Comparison of ENCODE assay signal across 24 cellular contexts in genomic region chr10:121284952-121285351, GRCh38.
DNase-seq lines count a peak whose midpoint lies in the region; ATAC-seq and TF ChIP-seq lines count a peak whose summit lies in the region.
"Had no signal": no experiment of that assay in that cellular context is flagged by ENCODE, and none has a peak within 500 bp of the region (broad histone marks: within the 10 kb centered on the region; RNA-seq: fewer than 3 reads in every experiment).

No MANE protein-coding gene starts in this region.

- H3K27me3 Mint-ChIP-seq in neural progenitor cell (ENCODE audit: insufficient read depth, low read depth), result peaks cover 11% of the 10 kb centered on the region
- H3K27me3 Mint-ChIP-seq: activated naive CD8-positive, alpha-beta T cell; naive B cell; stimulated activated naive CD8-positive, alpha-beta T cell treated with anti-CD3 and anti-CD28 coated beads, Interleukin-15, amount 100 ng/mL, for 72 hours had no signal

- ATAC-seq in left cardiac atrium, result no peak
- ATAC-seq: activated CD4-positive, CD25-positive, alpha-beta regulatory T cell treated with anti-CD3 and anti-CD28 coated beads, Interleukin-2, amount 50 U/mL, for 24 hours; heart left ventricle; PC-3; stimulated activated naive CD8-positive, alpha-beta T cell treated with anti-CD3 and anti-CD28 coated beads, Interleukin-15, amount 100 ng/mL, for 72 hours had no signal

- H3K27ac Mint-ChIP-seq in neural progenitor cell, result no peak overlapping the region
- H3K27ac Mint-ChIP-seq: activated naive CD8-positive, alpha-beta T cell; H9; naive B cell; stimulated activated naive CD8-positive, alpha-beta T cell treated with anti-CD3 and anti-CD28 coated beads, Interleukin-15, amount 100 ng/mL, for 72 hours had no signal

- no peaks in the 10 kb centered on the region for H3K9me3 Mint-ChIP-seq in neural progenitor cell
- H3K9me3 Mint-ChIP-seq: H9; stimulated activated naive CD8-positive, alpha-beta T cell treated with anti-CD3 and anti-CD28 coated beads, Interleukin-15, amount 100 ng/mL, for 72 hours had no signal

- H3K4me3 ChIP-seq in adrenal gland, result no peak overlapping the region
- no peak overlapping the region for H3K4me3 ChIP-seq in neural progenitor cell
- H3K4me3 ChIP-seq: heart left ventricle, MG63, ovary, SJSA1, upper lobe of left lung had no signal

- DNase-seq in DMS79 treated with DMSO at 0.1 percent for 48 hours (lab: John Stamatoyannopoulos, UW) (peak; percentile 16), NCI-H1105 (lab: John Stamatoyannopoulos, UW) (peak; percentile 42), adrenal gland (peak in 6 of 7 donors; percentile 32 to 74 (median 54)), neural progenitor cell (ENCODE audit: low spot score) (no peak), SIG-M5 (lab: John Stamatoyannopoulos, UW) (no peak), left cardiac atrium (no peak), EL (no peak)
- no peak for DNase-seq in activated CD4-positive, CD25-positive, alpha-beta regulatory T cell treated with anti-CD3 and anti-CD28 coated beads, Interleukin-2, amount 50 U/mL, for 72 hours
- DNase-seq: cortex of kidney; GDM1; H9; heart left ventricle; MG63; naive B cell; NCI-H2081; NCI-H526 treated with DMSO at 0.1 percent for 48 hours; ovary; PC-3; stimulated activated CD4-positive, alpha-beta T cell treated with anti-CD3 and anti-CD28 coated beads, Interleukin-1b, Interleukin-23, amount 100 ng/mL, for 48 hours; stimulated activated naive CD8-positive, alpha-beta T cell treated with anti-CD3 and anti-CD28 coated beads, Interleukin-15, amount 100 ng/mL, for 72 hours; upper lobe of left lung had no signal

- no peaks in the 10 kb centered on the region for H3K36me3 Mint-ChIP-seq in neural progenitor cell
- H3K36me3 Mint-ChIP-seq: activated naive CD8-positive, alpha-beta T cell; naive B cell had no signal

- H3K79me2 ChIP-seq in neural progenitor cell (ENCODE audit: low read depth), result no peaks in the 10 kb centered on the region

- intact Hi-C loops in adrenal gland (cut with DNase I) (no loop called here), left cardiac atrium (cut with DNase I) (no loop called here)

- H3K4me1 ChIP-seq in adrenal gland (replicated peaks in 1 of 2) (peaks cover 0 to 7% of the 10 kb centered on the region in 2 donors), neural progenitor cell (peaks cover 27% of the 10 kb centered on the region)
- H3K4me1 ChIP-seq: heart left ventricle, SJSA1 had no signal

- H3K4me1 Mint-ChIP-seq in neural progenitor cell, result peaks cover 22% of the 10 kb centered on the region
- H3K4me1 Mint-ChIP-seq: naive B cell; stimulated activated naive CD8-positive, alpha-beta T cell treated with anti-CD3 and anti-CD28 coated beads, Interleukin-15, amount 100 ng/mL, for 72 hours had no signal

- H3F3A ChIP-seq in neural progenitor cell (ENCODE audit: low read depth), result peaks cover 6% of the 10 kb centered on the region

- no peak overlapping the region for H2AFZ ChIP-seq in neural progenitor cell (replicated peaks)

- H3K9me3 ChIP-seq in adrenal gland (replicated peaks in 1 of 3) (no peaks in the 10 kb centered on the region), neural progenitor cell (ENCODE audit: low read depth) (no peaks in the 10 kb centered on the region)
- H3K9me3 ChIP-seq: heart left ventricle, MG63, ovary, SJSA1, upper lobe of left lung had no signal

- no peak for TF ChIP-seq POLR2A in adrenal gland (IDR thresholded peaks at IDR 0.05)

- H3K36me3 ChIP-seq in adrenal gland (replicated peaks in 1 of 2) (no peaks in the 10 kb centered on the region), neural progenitor cell (no peaks in the 10 kb centered on the region)
- H3K36me3 ChIP-seq: heart left ventricle, MG63, ovary, SJSA1, upper lobe of left lung had no signal

- no peaks in the 10 kb centered on the region for H4K20me1 ChIP-seq in neural progenitor cell (ENCODE audit: low read depth)

- peak overlapping the region; percentile 40 for H3K4me2 ChIP-seq in neural progenitor cell

- H3K27ac ChIP-seq in adrenal gland (no peak overlapping the region), neural progenitor cell (no peak overlapping the region)
- H3K27ac ChIP-seq: heart left ventricle, ovary, SJSA1, upper lobe of left lung had no signal

- WGBS in adrenal gland, 4 donors, result 17 to 25% (median 21%) methylated on average over 4 of the region's 4 CpGs

- H3K27me3 ChIP-seq in adrenal gland (no peaks in the 10 kb centered on the region), neural progenitor cell (no peaks in the 10 kb centered on the region)
- H3K27me3 ChIP-seq: ovary, SJSA1, upper lobe of left lung had no signal

- TF ChIP-seq CTCF in adrenal gland (IDR thresholded peaks at IDR 0.05) (no peak), neural progenitor cell (IDR thresholded peaks at IDR 0.05) (no peak)

- no peak overlapping the region for H3K4me3 Mint-ChIP-seq in neural progenitor cell
- H3K4me3 Mint-ChIP-seq: activated naive CD8-positive, alpha-beta T cell; H9; naive B cell; stimulated activated naive CD8-positive, alpha-beta T cell treated with anti-CD3 and anti-CD28 coated beads, Interleukin-15, amount 100 ng/mL, for 72 hours had no signal

- H3K9ac ChIP-seq in neural progenitor cell, result no peak overlapping the region

Comparison
In these comparisons a context has a peak if more than half of its experiments do, and no peak if none do; other contexts are left out.
1. DNase-seq: peak in DMS79 treated with DMSO at 0.1 percent for 48 hours (single experiment), NCI-H1105 (single experiment) and adrenal gland (6 of 7); none in neural progenitor cell (single experiment), SIG-M5 (single experiment), activated CD4-positive, CD25-positive, alpha-beta regulatory T cell treated with anti-CD3 and anti-CD28 coated beads, Interleukin-2, amount 50 U/mL, for 72 hours (single experiment), left cardiac atrium (single experiment) and EL (single experiment).